In genomic region chr9:88075966-88076285, GRCh38 we compare ENCODE assay signal across 8 cellular contexts.
A peak's percentile ranks its signal among the peaks of the same experiment; 100 is the strongest.
DNase-seq lines count a peak whose midpoint lies in the region; ATAC-seq and TF ChIP-seq lines count a peak whose summit lies in the region.

No MANE protein-coding gene starts in this region.

- no peaks in the 10 kb centered on the region for H3K9me3 Mint-ChIP-seq in activated naive CD8-positive, alpha-beta T cell treated with anti-CD3 and anti-CD28 coated beads, Interleukin-2, amount 10 ng/mL, durations not matched to agents 7 days and 5 days
- no peaks in the 10 kb centered on the region for H3K9me3 Mint-ChIP-seq in immature natural killer cell

- peak overlapping the region; percentile 87 to 92 (median 91) for H3K27ac ChIP-seq in stomach

- DNase-seq in NCI-H2029 (lab: John Stamatoyannopoulos, UW): peak; percentile 18
- no peak for DNase-seq in NCI-H2029 treated with DMSO at 0.1 percent for 48 hours (lab: John Stamatoyannopoulos, UW)
- no peak for DNase-seq in activated naive CD8-positive, alpha-beta T cell treated with anti-CD3 and anti-CD28 coated beads, Interleukin-2, amount 10 ng/mL, durations not matched to agents 7 days and 5 days
- no peak for DNase-seq in immature natural killer cell
- no peak for DNase-seq in stomach
- DNase-seq in NCI-H146 treated with DMSO at 0.1 percent for 48 hours (lab: John Stamatoyannopoulos, UW; ENCODE audit: unreplicated experiment): no peak
- DNase-seq in HPDE6-E6E7 (ENCODE audit: extremely low spot score): no peak

- no peak for TF ChIP-seq CTCF in stomach (IDR thresholded peaks at IDR 0.05)

- H3K9me3 ChIP-seq in stomach: no peaks in the 10 kb centered on the region

- H3K27ac Mint-ChIP-seq in activated naive CD8-positive, alpha-beta T cell treated with anti-CD3 and anti-CD28 coated beads, Interleukin-2, amount 10 ng/mL, durations not matched to agents 7 days and 5 days: no peak overlapping the region
- peak overlapping the region in 2 of 6 donors; percentile 17 to 83 for H3K27ac Mint-ChIP-seq in immature natural killer cell

- peaks cover 0 to 14% (median 11%) of the 10 kb centered on the region in 3 donors for H3K27me3 ChIP-seq in stomach

- H3K4me1 Mint-ChIP-seq in activated naive CD8-positive, alpha-beta T cell treated with anti-CD3 and anti-CD28 coated beads, Interleukin-2, amount 10 ng/mL, durations not matched to agents 7 days and 5 days: peaks cover 13% of the 10 kb centered on the region
- H3K4me1 Mint-ChIP-seq in immature natural killer cell: peaks cover 10 to 19% of the 10 kb centered on the region in 2 donors

- H3K4me3 Mint-ChIP-seq in activated naive CD8-positive, alpha-beta T cell treated with anti-CD3 and anti-CD28 coated beads, Interleukin-2, amount 10 ng/mL, durations not matched to agents 7 days and 5 days: peak overlapping the region; percentile 91
- H3K4me3 Mint-ChIP-seq in immature natural killer cell: peak overlapping the region; percentile 86 to 93 (median 87)

- no peaks in the 10 kb centered on the region for H3K36me3 Mint-ChIP-seq in activated naive CD8-positive, alpha-beta T cell treated with anti-CD3 and anti-CD28 coated beads, Interleukin-2, amount 10 ng/mL, durations not matched to agents 7 days and 5 days
- H3K36me3 Mint-ChIP-seq in immature natural killer cell: no peaks in the 10 kb centered on the region

- no peak for TF ChIP-seq POLR2A in stomach (IDR thresholded peaks at IDR 0.05)

- no peaks in the 10 kb centered on the region for H3K36me3 ChIP-seq in stomach

- WGBS in stomach, 5 donors: 0 to 4% (median 2%) methylated on average over 8 to 12 of the region's 12 CpGs

- intact Hi-C loops in stomach (cut with DNase I; ENCODE audit: low total_unique reads): no loop called here

- ATAC-seq in activated naive CD8-positive, alpha-beta T cell treated with anti-CD3 and anti-CD28 coated beads, Interleukin-2, amount 10 ng/mL, durations not matched to agents 7 days and 5 days (ENCODE audit: low read depth): no peak
- ATAC-seq in GM21825 (IDR thresholded peaks at IDR 0.05; ENCODE audit: unreplicated experiment): no peak

- H3K4me3 ChIP-seq in stomach: peak overlapping the region; percentile 47 to 60 (median 58)

- peaks cover 14 to 22% (median 17%) of the 10 kb centered on the region in 4 donors for H3K4me1 ChIP-seq in stomach

- no peak for TF ChIP-seq EP300 in stomach (IDR thresholded peaks at IDR 0.05)

- peaks cover 76% of the 10 kb centered on the region for H3K27me3 Mint-ChIP-seq in activated naive CD8-positive, alpha-beta T cell treated with anti-CD3 and anti-CD28 coated beads, Interleukin-2, amount 10 ng/mL, durations not matched to agents 7 days and 5 days
- peaks cover 2 to 21% (median 21%) of the 10 kb centered on the region in 3 donors for H3K27me3 Mint-ChIP-seq in immature natural killer cell (ENCODE audit: low read depth in 3 of 3)

- POLR2A ChIA-PET in activated naive CD8-positive, alpha-beta T cell treated with anti-CD3 and anti-CD28 coated beads, Interleukin-2, amount 10 ng/mL, durations not matched to agents 7 days and 5 days (lab: Charles Lee): no interaction called here
